11 cellular contexts compared by ENCODE assay signal in genomic region chr19:55667511-55667910, GRCh38.
"Had no signal": no experiment of that assay in that cellular context is flagged by ENCODE, and none has a peak within 500 bp of the region (broad histone marks: within the 10 kb centered on the region; RNA-seq: fewer than 3 reads in every experiment).

No MANE protein-coding gene starts in this region.

- H3K9me3 Mint-ChIP-seq: natural killer cell had no signal

- H3K9me3 ChIP-seq: suprapubic skin had no signal

- H3K27ac Mint-ChIP-seq: natural killer cell, T-helper 17 cell had no signal

- ATAC-seq: natural killer cell; stimulated activated naive CD8-positive, alpha-beta T cell treated with anti-CD3 and anti-CD28 coated beads, Interleukin-15, Interleukin-2, amounts not matched to agents 100 U/mL and 50 U/mL, for 24 hours; T-helper 17 cell had no signal

- H3K4me3 ChIP-seq: skin epidermis, suprapubic skin had no signal

- H3K27me3 ChIP-seq: suprapubic skin had no signal

- H3K27me3 Mint-ChIP-seq: T-helper 17 cell had no signal

- H3K36me3 Mint-ChIP-seq: natural killer cell had no signal

- DNase-seq: activated CD4-positive, alpha-beta T cell treated with anti-CD3 and anti-CD28 coated beads, Interleukin-2, amount 50 U/mL, for 48 hours; activated gamma-delta T cell; aorta; hippocampal formation; mesenchymal stem cell; natural killer cell; stimulated activated naive CD8-positive, alpha-beta T cell treated with anti-CD3 and anti-CD28 coated beads, Interleukin-15, Interleukin-2, amounts not matched to agents 100 U/mL and 50 U/mL, for 24 hours; T-helper 17 cell; WERI-Rb-1 had no signal

- H3K4me3 Mint-ChIP-seq: natural killer cell, T-helper 17 cell had no signal

- H3K27ac ChIP-seq: suprapubic skin, WERI-Rb-1 had no signal
